ENCODE assay signal across 19 cellular contexts in genomic region chr11:63672934-63673539, GRCh38. TPM values are rescaled to one million over a fixed set of nuclear protein-coding genes. Genes with fewer than 3 reads are reported as not detected.
DNase-seq lines count a peak whose midpoint lies in the region; ATAC-seq and TF ChIP-seq lines count a peak whose summit lies in the region.
"Had no signal": no experiment of that assay in that cellular context is flagged by ENCODE, and none has a peak within 500 bp of the region (broad histone marks: within the 10 kb centered on the region; RNA-seq: fewer than 3 reads in every experiment).

No MANE protein-coding gene starts in this region.

- peaks cover 6% of the 10 kb centered on the region for H3K4me1 Mint-ChIP-seq in neural crest cell

- H3K9me3 ChIP-seq in adrenal gland (replicated peaks in 1 of 3): no peaks in the 10 kb centered on the region
- H3K9me3 ChIP-seq: transverse colon had no signal

- 64 to 74% (median 73%) methylated on average over 1 of the region's 1 CpG for WGBS in adrenal gland, 4 donors

- H3K4me1 ChIP-seq in adrenal gland (replicated peaks in 1 of 2): peaks cover 11 to 26% of the 10 kb centered on the region in 2 donors

- peak overlapping the region; percentile 52 for H3K4me3 Mint-ChIP-seq in neural crest cell
- H3K4me3 Mint-ChIP-seq: activated CD8-positive, alpha-beta T cell treated with anti-CD3 and anti-CD28 coated beads for 36 hours; endodermal cell had no signal

- H3K27me3 ChIP-seq in adrenal gland: no peaks in the 10 kb centered on the region
- H3K27me3 ChIP-seq: transverse colon had no signal

- TF ChIP-seq POLR2A in adrenal gland (IDR thresholded peaks at IDR 0.05): no peak

- no peaks in the 10 kb centered on the region for H3K36me3 ChIP-seq in adrenal gland (replicated peaks in 1 of 2)
- H3K36me3 ChIP-seq: transverse colon had no signal

- H3K36me3 Mint-ChIP-seq in neural crest cell (ENCODE audit: low read depth): no peaks in the 10 kb centered on the region

- no peak overlapping the region for H3K4me3 ChIP-seq in adrenal gland
- H3K4me3 ChIP-seq: transverse colon had no signal

- no peaks in the 10 kb centered on the region for H3K9me3 Mint-ChIP-seq in neural crest cell
- H3K9me3 Mint-ChIP-seq: endodermal cell had no signal

- peak; percentile 29 for DNase-seq in DMS53 (lab: John Stamatoyannopoulos, UW)
- no peak for DNase-seq in DMS53 treated with DMSO at 0.1 percent for 48 hours (lab: John Stamatoyannopoulos, UW; ENCODE audit: unreplicated experiment)
- peak; percentile 11 for DNase-seq in ELR (ENCODE audit: low read depth)
- DNase-seq in adrenal gland: no peak
- no peak for DNase-seq in neural crest cell (ENCODE audit: low read depth, low spot score)
- DNase-seq in effector CD4-positive, alpha-beta T cell: no peak
- DNase-seq in islet precursor cell: no peak
- DNase-seq: activated CD8-positive, alpha-beta T cell treated with anti-CD3 and anti-CD28 coated beads for 36 hours; activated naive CD4-positive, alpha-beta T cell treated with Interleukin-2 at 50 U/mL for 16 hours; COR-L47; NCI-H187 treated with DMSO at 0.1 percent for 48 hours; NCI-H69; Right ventricle myocardium superior; stimulated activated CD4-positive, alpha-beta T cell treated with anti-CD3 and anti-CD28 coated beads, Interleukin-2, amount 100 ng/mL, for 24 hours; stimulated activated CD8-positive, alpha-beta memory T cell treated with anti-CD3 and anti-CD28 coated beads, Interleukin-4, amount 100 ng/mL, for 48 hours; transverse colon had no signal

- H3K27ac Mint-ChIP-seq in neural crest cell (ENCODE audit: unreplicated experiment): no peak overlapping the region
- H3K27ac Mint-ChIP-seq: activated CD8-positive, alpha-beta T cell treated with anti-CD3 and anti-CD28 coated beads for 36 hours; endodermal cell had no signal

- H3K27ac ChIP-seq in adrenal gland: peak overlapping the region in 3 of 5 donors; percentile 18 to 44 (median 19)
- H3K27ac ChIP-seq: 22Rv1, transverse colon had no signal

- peaks cover 4% of the 10 kb centered on the region for H3K27me3 Mint-ChIP-seq in neural crest cell (ENCODE audit: low read depth)
- H3K27me3 Mint-ChIP-seq: activated CD8-positive, alpha-beta T cell treated with anti-CD3 and anti-CD28 coated beads for 36 hours had no signal

- ATAC-seq in HG03378 (IDR thresholded peaks at IDR 0.05; ENCODE audit: unreplicated experiment): no peak
- ATAC-seq: activated CD8-positive, alpha-beta T cell treated with anti-CD3 and anti-CD28 coated beads for 36 hours had no signal

- TF ChIP-seq CTCF in adrenal gland (IDR thresholded peaks at IDR 0.05): no peak
- TF ChIP-seq CTCF in neural crest cell (conservative IDR thresholded peaks at IDR 0.05): no peak

- intact Hi-C loops in adrenal gland (cut with DNase I): no loop called here

RNA-seq across cellular contexts. Expression of gene ATL3, which starts 1.9 kb away (rescaled TPM):
- 100 to 1,000 TPM in 1 of 8 donors, 10 to 100 TPM in 7; 52.3 to 110 (median 75.7) TPM for total RNA-seq in adrenal gland
- 10 to 100 TPM; 12.3 to 33.6 (median 13.3) TPM for polyA plus RNA-seq in adrenal gland
- total RNA-seq in neural crest cell: 13.2 and 15.2 TPM in 2 replicates

RNA-seq across cellular contexts. Expression of gene RTN3, which starts 8.3 kb away (rescaled TPM):
- total RNA-seq in adrenal gland (100 to 1,000 TPM in 4 of 8 donors, 10 to 100 TPM in 4; 76.7 to 174 (median 106) TPM), neural crest cell (136 and 137 TPM in 2 replicates)
- polyA plus RNA-seq in adrenal gland: 100 to 1,000 TPM in 1 of 3 donors, 10 to 100 TPM in 2; 42.5 to 117 (median 83.2) TPM

RNA-seq across cellular contexts. Expression of gene PLAAT3, which starts 58.8 kb away (rescaled TPM):
- 10 to 100 TPM; 31.8 to 79.7 (median 59.7) TPM for total RNA-seq in adrenal gland
- 100 to 1,000 TPM in 1 of 3 donors, 10 to 100 TPM in 2; 34.8 to 138 (median 41.1) TPM for polyA plus RNA-seq in adrenal gland
- 4.1 and 4.3 TPM in 2 replicates for total RNA-seq in neural crest cell

Comparison
In these comparisons a context has a peak if more than half of its experiments do, and no peak if none do; other contexts are left out.
1. DNase-seq: peak in DMS53 (single experiment) and ELR (single experiment); none in DMS53 treated with DMSO at 0.1 percent for 48 hours (single experiment), adrenal gland (0 of 7), neural crest cell (single experiment), effector CD4-positive, alpha-beta T cell (single experiment) and islet precursor cell (single experiment).